In the genomic region with DNA sequence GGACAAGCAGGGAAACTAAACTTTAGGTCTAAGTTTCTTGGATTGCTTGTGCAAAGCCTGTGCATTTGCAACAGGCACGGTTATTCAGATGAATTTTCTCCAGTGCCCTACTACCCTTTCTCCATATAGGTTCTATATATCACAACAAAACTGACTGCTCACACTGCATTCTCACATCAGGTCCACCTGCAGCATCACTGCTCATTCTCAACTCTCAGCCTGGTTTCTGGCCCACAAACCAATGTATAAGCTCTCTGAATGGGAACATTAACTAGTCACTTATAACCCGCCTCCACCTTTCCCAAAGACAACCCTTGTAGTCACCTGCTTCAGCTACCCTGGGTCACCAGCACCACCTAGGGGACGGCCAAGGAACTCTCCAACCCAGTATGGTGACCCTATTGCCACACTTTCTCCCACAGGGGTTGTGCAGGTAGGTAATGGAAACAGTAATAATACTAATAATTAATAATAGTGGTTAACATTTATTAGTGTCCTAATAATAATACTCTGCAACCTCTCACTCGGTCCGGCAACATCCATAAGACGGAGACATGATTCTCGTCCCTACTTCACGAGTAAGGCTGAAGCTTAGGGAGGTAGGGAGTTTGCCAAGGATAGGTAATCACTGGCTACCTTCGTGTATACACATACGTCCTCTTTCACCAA, we compare ENCODE assay signal across 1 cellular context.
TF ChIP-seq lines count a peak whose summit lies in the region.

No MANE protein-coding gene starts in this region.

TF ChIP-seq in K562, 482 proteins besides CTCF, POLR2A, EP300 and RAD21 (continued from another document):
- TF ChIP-seq ZBTB40 (IDR thresholded peaks at IDR 0.05): no peak
- TF ChIP-seq ZBTB40 (CRISPR knock-in tag; IDR thresholded peaks at IDR 0.05): peak; percentile 58; the same call in 1 of the 2 replicates
- no peak for TF ChIP-seq ZNF75A (CRISPR knock-in tag; IDR thresholded peaks at IDR 0.05)
- peak; percentile 76; the same call in 1 of the 2 replicates for TF ChIP-seq ZC3H4 (CRISPR knock-in tag; IDR thresholded peaks at IDR 0.05; ENCODE audit: borderline replicate concordance)
- TF ChIP-seq TEAD4 (IDR thresholded peaks at IDR 0.05; ENCODE audit: low read length): no peak
- TF ChIP-seq TEAD4 (CRISPR knock-in tag; IDR thresholded peaks at IDR 0.05; ENCODE audit: borderline replicate concordance): peak; percentile 82; the same call in 1 of the 2 replicates
- 0 out of 2 replicates have a peak, but pooled peaks have one; percentile 15 for TF ChIP-seq ZNF263 (CRISPR knock-in tag; IDR thresholded peaks at IDR 0.05; ENCODE audit: borderline replicate concordance)
- peak; percentile 76 for TF ChIP-seq DEAF1 (CRISPR knock-in tag; IDR thresholded peaks at IDR 0.05)
- TF ChIP-seq MITF (IDR thresholded peaks at IDR 0.05): 0 out of 2 replicates have a peak, but pooled peaks have one; percentile 27
- no peak for TF ChIP-seq PRPF4 (IDR thresholded peaks at IDR 0.05; ENCODE audit: insufficient read depth, low read depth, low read length, poor library complexity, severe bottlenecking)
- TF ChIP-seq KLF16 (IDR thresholded peaks at IDR 0.05): peak; percentile 16; the same call in 1 of the 2 replicates
- TF ChIP-seq ARID1B (IDR thresholded peaks at IDR 0.05): no peak
